9 cellular contexts compared by ENCODE assay signal in the genomic region with DNA sequence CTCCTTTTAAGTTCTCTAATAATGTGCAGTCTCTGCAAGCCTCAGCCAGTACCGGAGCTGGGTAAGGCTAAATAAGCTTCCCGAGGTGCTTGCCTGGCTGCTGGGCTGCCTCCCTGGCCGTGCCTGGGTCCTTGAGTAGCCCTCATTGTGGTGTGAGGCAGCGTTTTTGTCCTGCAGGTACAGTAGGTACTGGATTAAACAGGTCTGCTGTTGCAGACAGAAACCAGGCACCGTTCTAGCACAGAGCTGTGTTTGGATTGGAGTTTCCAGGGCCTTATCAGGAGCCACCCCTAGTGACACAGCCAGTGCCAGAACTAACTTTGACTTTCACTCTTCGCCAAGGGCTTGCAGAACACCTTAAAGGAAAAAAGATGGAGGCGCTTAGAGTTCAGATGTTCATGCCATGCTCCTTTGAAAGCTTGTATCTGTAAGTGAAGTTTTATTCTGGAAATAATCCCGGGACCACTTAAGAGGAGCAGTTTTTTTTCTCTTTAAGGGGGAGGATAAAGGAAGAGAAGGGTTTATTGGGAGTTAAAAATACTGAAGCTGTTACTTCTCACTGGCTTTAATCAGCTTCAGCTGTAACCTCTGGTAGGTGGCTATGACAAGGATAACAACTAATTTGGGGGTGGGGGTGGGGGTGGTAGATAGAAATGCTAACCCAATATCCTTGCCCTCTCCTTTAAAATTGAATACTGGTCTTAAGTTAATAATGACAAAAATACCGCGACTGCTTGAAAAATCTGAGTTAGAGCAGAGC.
DNase-seq lines count a peak whose midpoint lies in the region; ATAC-seq, FAIRE-seq and TF ChIP-seq lines count a peak whose summit lies in the region.
"Had no signal": no experiment of that assay in that cellular context is flagged by ENCODE, and none has a peak within 500 bp of the region (broad histone marks: within the 10 kb centered on the region; RNA-seq: fewer than 3 reads in every experiment).

No MANE protein-coding gene starts in this region.

- H3K4ac ChIP-seq in H1 (replicated peaks; ENCODE audit: insufficient read length, low read depth, low read length), result no peak overlapping the region

- H3K23me2 ChIP-seq in H1 (ENCODE audit: low read depth, low read length), result no peaks in the 10 kb centered on the region

- POLR2A ChIA-PET in H1 (lab: Charles Lee; ENCODE audit: partially characterized antibody), result no interaction called here

- WGBS in H1 (ENCODE audit: extremely low coverage in 1 of 2, insufficient coverage in 1 of 2, insufficient read length in 1 of 2, insufficient replicate concordance in 2 of 2, low coverage in 1 of 2, low lambda C conversion rate in 2 of 2, missing lambda C conversion rate in 1 of 2), 2 experiments, result 90% methylated on average over 10 of the region's 10 CpGs; no CpG with 5 or more reads in 1 of the 2 experiments
- 18 to 28% (median 20%) methylated on average over 9 to 10 of the region's 10 CpGs for WGBS in stomach, 5 donors

- no peaks in the 10 kb centered on the region for H3K36me3 ChIP-seq in H1 (ENCODE audit: control insufficient read depth in 2 of 4, insufficient read depth in 4 of 4, low read length in 3 of 4)
- no peaks in the 10 kb centered on the region for H3K36me3 ChIP-seq in stomach

- H3K79me2 ChIP-seq in H1 (ENCODE audit: control insufficient read depth in 1 of 2, insufficient read depth in 2 of 2, low read length in 2 of 2), result no peaks in the 10 kb centered on the region

- H2BK12ac ChIP-seq in H1 (ENCODE audit: low read depth, low read length), result no peak overlapping the region

- peak; percentile 57 for ATAC-seq in left colon
- ATAC-seq in HG03354 (IDR thresholded peaks at IDR 0.05; ENCODE audit: poor library complexity, severe bottlenecking, unreplicated experiment), result no peak

- H3K56ac ChIP-seq in H1 (replicated peaks; ENCODE audit: insufficient read length, low read depth, low read length), result no peak overlapping the region

- TF ChIP-seq RAD21 in H1 (IDR thresholded peaks at IDR 0.05 in 1 of 2, conservative IDR thresholded peaks at IDR 0.05 in 1 of 2; ENCODE audit: low read depth in 2 of 2, low read length in 2 of 2), result no peak

- no peak overlapping the region for H2BK5ac ChIP-seq in H1 (ENCODE audit: low read depth, low read length)

- H3K27me3 ChIP-seq in H1 (replicated peaks in 1 of 4; ENCODE audit: control insufficient read depth in 3 of 4, extremely low read depth in 1 of 4, insufficient read depth in 3 of 4, low read length in 3 of 4) (no peaks in the 10 kb centered on the region), stomach (no peaks in the 10 kb centered on the region)

- H3K23ac ChIP-seq in H1 (ENCODE audit: insufficient read length), result no peak overlapping the region

- CTCF ChIA-PET in H1 (lab: Charles Lee; ENCODE audit: partially characterized antibody), result interaction anchor here (0.6 to 1.0 kb wide), 2 partner anchors 10 kb away, joined by 3 to 4 read pairs; no protein-coding TSS in a partner anchor

- H3K4me2 ChIP-seq in H1 (ENCODE audit: insufficient read depth in 1 of 2, low read depth in 2 of 2, low read length in 2 of 2), result no peak overlapping the region

- peak overlapping the region; percentile 43; the same call in 1 of the 2 replicates for H2AFZ ChIP-seq in H1 (ENCODE audit: low read length)

- H3K4me3 ChIP-seq in H1 (ENCODE audit: extremely low read depth in 1 of 4, insufficient read depth in 2 of 4, low read depth in 3 of 4, low read length in 4 of 4), result no peak overlapping the region
- H3K4me3 ChIP-seq in stomach, result peak overlapping the region; percentile 41 to 54 (median 48)

- H3K79me1 ChIP-seq in H1 (ENCODE audit: low read depth, low read length), result no peaks in the 10 kb centered on the region

- H4K20me1 ChIP-seq in H1 (replicated peaks in 1 of 2; ENCODE audit: control insufficient read depth in 1 of 2, insufficient read depth in 2 of 2, low read length in 2 of 2), result no peaks in the 10 kb centered on the region

- TF ChIP-seq POLR2A in H1 (IDR thresholded peaks at IDR 0.05; ENCODE audit: control extremely low read depth in 1 of 2, low read depth in 2 of 2, low read length in 2 of 2) (no peak), stomach (IDR thresholded peaks at IDR 0.05) (peak in 1 of 4 donors; percentile 12)

- H3K27ac ChIP-seq in H1 (ENCODE audit: low read depth, low read length) (no peak overlapping the region), stomach (peak overlapping the region; percentile 72 to 91 (median 80))
- H3K27ac ChIP-seq: HL-60 had no signal

- H3K9me3 ChIP-seq in H1 (ENCODE audit: insufficient read depth in 2 of 2, low read depth in 1 of 2, low read length in 1 of 2) (no peaks in the 10 kb centered on the region), stomach (no peaks in the 10 kb centered on the region)

- TF ChIP-seq CTCF in H1 (IDR thresholded peaks at IDR 0.05; ENCODE audit: control extremely low read depth in 1 of 3, insufficient read depth in 1 of 3, low read depth in 1 of 3, low read length in 3 of 3) (no peak), stomach (IDR thresholded peaks at IDR 0.05) (no peak)

- no peak overlapping the region for H3K14ac ChIP-seq in H1 (ENCODE audit: insufficient read length)

- no peak overlapping the region for H4K5ac ChIP-seq in H1 (ENCODE audit: insufficient read length, low read depth, low read length)

- FAIRE-seq in H1 (lab: Jason Lieb, UNC), result no peak

- no peak overlapping the region for H3K18ac ChIP-seq in H1 (ENCODE audit: extremely low read depth, low read length)

- TF ChIP-seq EP300 in H1 (IDR thresholded peaks at IDR 0.05; ENCODE audit: borderline replicate concordance in 1 of 2, low read depth in 2 of 2, low read length in 2 of 2) (no peak), stomach (IDR thresholded peaks at IDR 0.05) (no peak)

- peak; percentile 40 for DNase-seq in HK-2 (ENCODE audit: unreplicated experiment)
- no peak for DNase-seq in H1 (ENCODE audit: low read depth in 1 of 2, low spot score in 2 of 2)
- DNase-seq in left colon, result no peak
- DNase-seq in stomach, result peak; percentile 83
- no peak for DNase-seq in NOMO-1 treated with DMSO at 0.1 percent for 48 hours (lab: John Stamatoyannopoulos, UW; ENCODE audit: unreplicated experiment)
- no peak for DNase-seq in dedifferentiated amniotic fluid mesenchymal stem cell (ENCODE audit: extremely low spot score)
- DNase-seq in OCI-M2 (lab: John Stamatoyannopoulos, UW; ENCODE audit: unreplicated experiment), result no peak

- H2BK20ac ChIP-seq in H1 (ENCODE audit: low read length), result no peak overlapping the region

- no peak overlapping the region for H2BK120ac ChIP-seq in H1 (replicated peaks; ENCODE audit: low read depth, low read length)

- no peak overlapping the region for H4K8ac ChIP-seq in H1 (ENCODE audit: extremely low read depth, insufficient read depth, low read length)

- H3K4me1 ChIP-seq in H1 (replicated peaks in 1 of 4; ENCODE audit: control insufficient read depth in 3 of 4, insufficient read depth in 4 of 4, low read length in 3 of 4) (no peaks in the 10 kb centered on the region), stomach (peaks cover 6 to 72% (median 46%) of the 10 kb centered on the region in 4 donors)

- intact Hi-C loops in left colon (cut with DNase I, micrococcal nuclease) (no loop called here), stomach (cut with DNase I; ENCODE audit: low total_unique reads) (no loop called here)

- no peak overlapping the region for H2AK5ac ChIP-seq in H1 (ENCODE audit: low read depth, low read length)

- no peak overlapping the region for H2BK15ac ChIP-seq in H1 (ENCODE audit: low read length)

- H4K91ac ChIP-seq in H1 (replicated peaks; ENCODE audit: insufficient read length, low read length), result no peak overlapping the region

- H3K9ac ChIP-seq in H1 (replicated peaks in 1 of 4; ENCODE audit: extremely low read depth in 1 of 4, low read depth in 3 of 4, low read length in 3 of 4), result no peak overlapping the region

TF ChIP-seq in H1, 55 proteins besides CTCF, POLR2A, EP300 and RAD21 (continues in another document):
- TF ChIP-seq SUZ12 (IDR thresholded peaks at IDR 0.05; ENCODE audit: low read length) (no peak), RFX5 (IDR thresholded peaks at IDR 0.05; ENCODE audit: borderline replicate concordance, low read depth, low read length) (no peak), KDM5A (IDR thresholded peaks at IDR 0.05; ENCODE audit: low read length) (no peak)

Comparison
In these comparisons a context has a peak if more than half of its experiments do, and no peak if none do; other contexts are left out.
1. DNase-seq: peak in HK-2 (single experiment) and stomach (single experiment); none in H1 (0 of 2), left colon (0 of 2), NOMO-1 treated with DMSO at 0.1 percent for 48 hours (single experiment), dedifferentiated amniotic fluid mesenchymal stem cell (single experiment) and OCI-M2 (single experiment).
2. H3K4me3 ChIP-seq: peak in stomach (4 of 4); none in H1 (0 of 4).